ENCODE assay signal across 8 cellular contexts in genomic region chr1:245512181-245512888, GRCh38.
DNase-seq lines count a peak whose midpoint lies in the region; ATAC-seq and TF ChIP-seq lines count a peak whose summit lies in the region.

No MANE protein-coding gene starts in this region.

- peak overlapping the region; percentile 25; the same call in 1 of the 2 replicates for H3K9ac ChIP-seq in IMR-90 (ENCODE audit: low read depth, low read length)

- H3K4me2 ChIP-seq in IMR-90 (ENCODE audit: low read depth, low read length) = peak overlapping the region; percentile 33

- H4K8ac ChIP-seq in IMR-90 (ENCODE audit: low read depth in 2 of 2, low read length in 2 of 2) = no peak overlapping the region

- H3K18ac ChIP-seq in IMR-90 (ENCODE audit: low read depth, low read length) = no peak overlapping the region

- in situ Hi-C loops in IMR-90 (cut with MboI; ENCODE audit: low sequenced_read_pairs) = loop anchor here (10.0 kb wide), 1 partner anchor 492 kb away; no protein-coding TSS in a partner anchor

- H4K91ac ChIP-seq in IMR-90 (ENCODE audit: insufficient read depth, low read depth, low read length) = 0 out of 2 replicates have a peak overlapping the region, but pooled peaks have one; percentile 9

- H2AK5ac ChIP-seq in IMR-90 (ENCODE audit: low read depth, low read length) = no peak overlapping the region

- no peaks in the 10 kb centered on the region for H3K27me3 ChIP-seq in IMR-90 (ENCODE audit: control insufficient read depth, insufficient read depth, low read length)

- dilution Hi-C loops in IMR-90 (cut with HindIII; ENCODE audit: low sequenced_read_pairs, unreplicated experiment) = no loop called here

- H3K23ac ChIP-seq in IMR-90 (ENCODE audit: low read depth, low read length) = no peak overlapping the region

- TF ChIP-seq POLR2A in IMR-90 (IDR thresholded peaks at IDR 0.05; ENCODE audit: low read depth, low read length) (no peak), lower leg skin (IDR thresholded peaks at IDR 0.05) (no peak)

- H3K9me3 ChIP-seq in IMR-90 (ENCODE audit: control insufficient read depth, insufficient read depth, low read length) = no peaks in the 10 kb centered on the region

- no peak overlapping the region for H4K5ac ChIP-seq in IMR-90 (ENCODE audit: low read depth, low read length)

- H3K4me3 ChIP-seq in IMR-90 (ENCODE audit: insufficient read depth, low read depth, low read length) (no peak overlapping the region), coronary artery (no peak overlapping the region), lower leg skin (ENCODE audit: low read depth, poor library complexity, severe bottlenecking) (no peak overlapping the region)

- TF ChIP-seq RAD21 in IMR-90 (IDR thresholded peaks at IDR 0.05; ENCODE audit: low read length) = no peak

- H2BK15ac ChIP-seq in IMR-90 (ENCODE audit: low read depth, low read length) = no peak overlapping the region

- H4K20me1 ChIP-seq in IMR-90 (ENCODE audit: insufficient read depth, low read length) = no peaks in the 10 kb centered on the region

- intact Hi-C loops in IMR-90 (cut with micrococcal nuclease) (loop anchor here (10.0 kb wide), 3 partner anchors 362 to 932 kb away; no protein-coding TSS in a partner anchor), lower leg skin (cut with DNase I; ENCODE audit: low total_unique reads) (no loop called here)

- H3K4me1 ChIP-seq in IMR-90 (ENCODE audit: control insufficient read depth, insufficient read depth, low read length) = peaks cover 2% of the 10 kb centered on the region; the same call in 1 of the 2 replicates

- H2AFZ ChIP-seq in IMR-90 (replicated peaks; ENCODE audit: low read length, poor library complexity) = no peak overlapping the region

- no peaks in the 10 kb centered on the region for H3K36me3 ChIP-seq in IMR-90 (ENCODE audit: control insufficient read depth, insufficient read depth, low read length)

- POLR2A ChIA-PET in IMR-90 (lab: Charles Lee; ENCODE audit: unreplicated experiment) = no interaction called here

- no peaks in the 10 kb centered on the region for H3K9me1 ChIP-seq in IMR-90 (ENCODE audit: insufficient read depth, low read length)

- TF ChIP-seq CTCF in IMR-90 (conservative IDR thresholded peaks at IDR 0.05; ENCODE audit: low read depth, low read length) (no peak), coronary artery (IDR thresholded peaks at IDR 0.05) (no peak), lower leg skin (IDR thresholded peaks at IDR 0.05) (no peak)

- no peak for ATAC-seq in IMR-90 (ENCODE audit: low read depth)

- peak; percentile 24 for DNase-seq in AG08395 (ENCODE audit: low spot score)
- no peak for DNase-seq in IMR-90
- peak; percentile 63 for DNase-seq in RPMI7951 (ENCODE audit: low read depth)
- peak; percentile 39 for DNase-seq in iris pigment epithelial cell (ENCODE audit: low read depth)
- DNase-seq in coronary artery (ENCODE audit: low spot score) = no peak
- no peak for DNase-seq in activated effector memory CD4-positive, alpha-beta T cell treated with anti-CD3 and anti-CD28 coated beads, Interleukin-2, amount 50 U/mL, for 16 hours
- DNase-seq in T1000 (lab: John Stamatoyannopoulos, UW) = no peak
- DNase-seq in lower leg skin (ENCODE audit: low spot score in 2 of 2) = no peak

- no peak overlapping the region for H3K14ac ChIP-seq in IMR-90 (replicated peaks; ENCODE audit: low read depth, low read length)

- H3K27ac ChIP-seq in IMR-90 (ENCODE audit: insufficient read depth, low read length) (no peak overlapping the region), coronary artery (no peak overlapping the region)

- H3K56ac ChIP-seq in IMR-90 (ENCODE audit: extremely low read depth, insufficient read depth, low read length) = no peak overlapping the region

- CTCF ChIA-PET in IMR-90 (lab: Yijun Ruan, JAX) = interaction anchor here (0.8 to 0.9 kb wide), 2 partner anchors 9 to 143 kb away, joined by 3 to 4 read pairs; no protein-coding TSS in a partner anchor

- WGBS in IMR-90 (ENCODE audit: extremely low coverage in 2 of 2, insufficient read length in 1 of 2), 2 experiments = 30% methylated on average over 2 of the region's 8 CpGs; no CpG with 5 or more reads in 1 of the 2 experiments
- 16 to 31% methylated on average over 8 of the region's 8 CpGs for WGBS in lower leg skin, 2 donors

- no peak overlapping the region for H3K4ac ChIP-seq in IMR-90 (ENCODE audit: low read depth, low read length)

- no peaks in the 10 kb centered on the region for H3K79me1 ChIP-seq in IMR-90 (ENCODE audit: low read depth in 1 of 2, low read length in 2 of 2)

- H2BK120ac ChIP-seq in IMR-90 (ENCODE audit: low read depth, low read length) = no peak overlapping the region

- H2BK20ac ChIP-seq in IMR-90 (ENCODE audit: low read depth, low read length) = no peak overlapping the region

- H2AK9ac ChIP-seq in IMR-90 (replicated peaks; ENCODE audit: low read depth, low read length, poor library complexity) = no peak overlapping the region

- no peak overlapping the region for H2BK5ac ChIP-seq in IMR-90 (ENCODE audit: low read depth, low read length, poor library complexity, severe bottlenecking)

- BruUV-seq in IMR-90 (replicated peaks; lab: Mats Ljungman, UMichigan) = no TSS peak

TF ChIP-seq in IMR-90, 13 proteins besides CTCF, POLR2A, EP300 and RAD21:
- TF ChIP-seq NFE2L2 (IDR thresholded peaks at IDR 0.05; ENCODE audit: low read depth, low read length) = no peak

Comparison
In these comparisons a context has a peak if more than half of its experiments do, and no peak if none do; other contexts are left out.
1. DNase-seq: peak in AG08395 (single experiment), RPMI7951 (single experiment) and iris pigment epithelial cell (single experiment); none in IMR-90 (single experiment), coronary artery (single experiment), activated effector memory CD4-positive, alpha-beta T cell treated with anti-CD3 and anti-CD28 coated beads, Interleukin-2, amount 50 U/mL, for 16 hours (single experiment), T1000 (single experiment) and lower leg skin (0 of 2).